Comparison of ENCODE assay signal across 8 cellular contexts in genomic region chr11:72573380-72573949, GRCh38.
A peak's percentile ranks its signal among the peaks of the same experiment; 100 is the strongest.
DNase-seq lines count a peak whose midpoint lies in the region; ATAC-seq and FAIRE-seq lines count a peak whose summit lies in the region.

No MANE protein-coding gene starts in this region.

- H3K27me3 ChIP-seq in Karpas-422 (ENCODE audit: low read length), result no peaks in the 10 kb centered on the region
- no peaks in the 10 kb centered on the region for H3K27me3 ChIP-seq in small intestine (ENCODE audit: control insufficient read depth in 2 of 2, insufficient read depth in 2 of 2, low read length in 2 of 2)

- whole genome bisulfite sequencing in small intestine, 3 donors, result 15 to 20% (median 19%) methylated on average over 8 of the region's 8 CpGs

- no peaks in the 10 kb centered on the region for H3K79me2 ChIP-seq in Karpas-422 (ENCODE audit: low read length)

- peak overlapping the region; percentile 48 for H3K4me2 ChIP-seq in Karpas-422 (ENCODE audit: low read depth, low read length, poor library complexity, severe bottlenecking)

- peak; percentile 23 to 31 for DNase-seq in NCI-H2081 (lab: John Stamatoyannopoulos, UW)
- no peak for DNase-seq in NCI-H2081 treated with DMSO at 0.1 percent for 48 hours (lab: John Stamatoyannopoulos, UW)
- peak; percentile 74 for DNase-seq in Karpas-422
- DNase-seq in activated CD4-positive, alpha-beta T cell treated with anti-CD3 and anti-CD28 coated beads, Interleukin-2, amount 50 U/mL, for 48 hours, result peak; percentile 35 to 45
- DNase-seq in cardiac septum (ENCODE audit: low spot score), result peak; percentile 36
- peak; percentile 19 for DNase-seq in small intestine
- no peak for DNase-seq in middle frontal gyrus (ENCODE audit: extremely low spot score, low spot score)

- H3K9me3 ChIP-seq in Karpas-422 (ENCODE audit: low read length) (no peaks in the 10 kb centered on the region), small intestine (ENCODE audit: control insufficient read depth, low read depth) (no peaks in the 10 kb centered on the region)

- H3K4me3 ChIP-seq in Karpas-422 (ENCODE audit: low read length) (peak overlapping the region; percentile 32; the same call in 1 of the 2 replicates), small intestine (ENCODE audit: low read depth in 1 of 2, low read length in 2 of 2) (no peak overlapping the region)

- H4K20me1 ChIP-seq in Karpas-422 (ENCODE audit: insufficient read depth, low read depth, low read length), result no peaks in the 10 kb centered on the region

- no peak for FAIRE-seq in small intestine (lab: Jason Lieb, UNC)

- no peaks in the 10 kb centered on the region for H3K9me2 ChIP-seq in Karpas-422 (replicated peaks; ENCODE audit: insufficient read depth, low read length)

- H3K27ac ChIP-seq in Karpas-422 (ENCODE audit: low read length), result no peak overlapping the region
- no peak overlapping the region for H3K27ac ChIP-seq in small intestine (ENCODE audit: low read depth in 1 of 2, low read length in 1 of 2)

- H3K36me3 ChIP-seq in Karpas-422 (ENCODE audit: insufficient read depth, low read length), result no peaks in the 10 kb centered on the region
- no peaks in the 10 kb centered on the region for H3K36me3 ChIP-seq in small intestine (ENCODE audit: control insufficient read depth in 2 of 2, insufficient read depth in 2 of 2, low read length in 2 of 2)

- peaks cover 9% of the 10 kb centered on the region for H3K4me1 ChIP-seq in Karpas-422 (ENCODE audit: low read length)
- no peaks in the 10 kb centered on the region for H3K4me1 ChIP-seq in small intestine (ENCODE audit: control insufficient read depth in 2 of 2, insufficient read depth in 1 of 2, low read depth in 1 of 2, low read length in 1 of 2)

- intact Hi-C loops in cardiac septum (cut with DNase I), result no loop called here

- ATAC-seq in HG03139 (IDR thresholded peaks at IDR 0.05; ENCODE audit: unreplicated experiment), result no peak

- peak overlapping the region; percentile 18; the same call in 1 of the 2 replicates for H3K9ac ChIP-seq in Karpas-422 (ENCODE audit: low read length)

- no peak overlapping the region for H2AFZ ChIP-seq in Karpas-422 (ENCODE audit: low read length)

Comparison
In these comparisons a context has a peak if more than half of its experiments do, and no peak if none do; other contexts are left out.
1. DNase-seq: peak in NCI-H2081 (2 of 2), Karpas-422 (single experiment), activated CD4-positive, alpha-beta T cell treated with anti-CD3 and anti-CD28 coated beads, Interleukin-2, amount 50 U/mL, for 48 hours (2 of 2), cardiac septum (single experiment) and small intestine (single experiment); none in NCI-H2081 treated with DMSO at 0.1 percent for 48 hours (single experiment) and middle frontal gyrus (single experiment).